Comparison of ENCODE assay signal across 19 cellular contexts in genomic region chr19:43229315-43229714, GRCh38. TPM values are rescaled to one million over a fixed set of nuclear protein-coding genes. Genes with fewer than 3 reads are reported as not detected.
DNase-seq lines count a peak whose midpoint lies in the region; ATAC-seq, FAIRE-seq and TF ChIP-seq lines count a peak whose summit lies in the region.
"Had no signal": no experiment of that assay in that cellular context is flagged by ENCODE, and none has a peak within 500 bp of the region (broad histone marks: within the 10 kb centered on the region; RNA-seq: fewer than 3 reads in every experiment).

No MANE protein-coding gene starts in this region.

- no peak overlapping the region for H3K4ac ChIP-seq in mesenchymal stem cell (ENCODE audit: low read depth in 1 of 2, low read length in 2 of 2)

- H2BK5ac ChIP-seq in mesenchymal stem cell (ENCODE audit: low read depth, low read length, poor library complexity, severe bottlenecking): no peak overlapping the region

- H3K79me2 ChIP-seq in Loucy (ENCODE audit: insufficient read depth, low read length) (no peaks in the 10 kb centered on the region), astrocyte (ENCODE audit: insufficient read depth, low read length) (no peaks in the 10 kb centered on the region), HepG2 (ENCODE audit: insufficient read depth, low read length) (no peaks in the 10 kb centered on the region)
- H3K79me2 ChIP-seq: hepatocyte, parathyroid adenoma had no signal

- no peak overlapping the region for H4K8ac ChIP-seq in mesenchymal stem cell (ENCODE audit: low read length)

- H3K4me3 ChIP-seq in Loucy (ENCODE audit: low read length, poor library complexity, severe bottlenecking) (no peak overlapping the region), astrocyte (ENCODE audit: insufficient read depth, low read depth, low read length) (no peak overlapping the region), HepG2 (replicated peaks in 1 of 3; ENCODE audit: insufficient read depth in 1 of 3, low read depth in 2 of 3, low read length in 3 of 3) (no peak overlapping the region), mesenchymal stem cell (ENCODE audit: insufficient read depth in 1 of 2, low read depth in 1 of 2, low read length in 2 of 2) (no peak overlapping the region), psoas muscle (no peak overlapping the region)
- H3K4me3 ChIP-seq: ascending aorta, hepatocyte, lung had no signal

- H3K4me1 ChIP-seq in Loucy (ENCODE audit: insufficient read depth, low read length, poor library complexity, severe bottlenecking) (no peaks in the 10 kb centered on the region), astrocyte (ENCODE audit: insufficient read depth, low read length) (no peaks in the 10 kb centered on the region), HepG2 (ENCODE audit: insufficient read depth, low read length) (no peaks in the 10 kb centered on the region), mesenchymal stem cell (ENCODE audit: control insufficient read depth, insufficient read depth, low read depth, low read length) (no peaks in the 10 kb centered on the region), psoas muscle (no peaks in the 10 kb centered on the region)
- H3K4me1 ChIP-seq: ascending aorta, parathyroid adenoma had no signal

- TF ChIP-seq EP300 in HepG2 (IDR thresholded peaks at IDR 0.05; ENCODE audit: low read depth in 2 of 2, low read length in 2 of 2): no peak
- TF ChIP-seq EP300 in HepG2 (CRISPR knock-in tag; IDR thresholded peaks at IDR 0.05; ENCODE audit: borderline replicate concordance): no peak

- DNase-seq in NCI-H82 (lab: John Stamatoyannopoulos, UW) (peak; percentile 75), NCI-H82 treated with DMSO at 0.1 percent for 48 hours (lab: John Stamatoyannopoulos, UW; ENCODE audit: unreplicated experiment) (no peak), astrocyte (ENCODE audit: low read depth) (peak; percentile 12), HepG2 (ENCODE audit: low spot score) (peak; percentile 25), mesenchymal stem cell (no peak), psoas muscle (no peak)
- DNase-seq: activated T-cell treated with anti-CD3 and anti-CD28 coated beads, Interleukin-2, amount 50 U/mL, for 1 hour; Kasumi-1; NCI-H345 had no signal

- POLR2A ChIA-PET in HepG2 (lab: Yijun Ruan, JAX): no interaction called here

- H3K27me3 ChIP-seq in Loucy (ENCODE audit: insufficient read depth, low read length, poor library complexity, severe bottlenecking) (no peaks in the 10 kb centered on the region), astrocyte (ENCODE audit: insufficient read depth, low read length) (no peaks in the 10 kb centered on the region), HepG2 (ENCODE audit: control insufficient read depth in 1 of 2, insufficient read depth in 2 of 2, low read length in 2 of 2) (no peaks in the 10 kb centered on the region), mesenchymal stem cell (ENCODE audit: control insufficient read depth in 1 of 2, insufficient read depth in 1 of 2, low read length in 2 of 2) (no peaks in the 10 kb centered on the region), psoas muscle (ENCODE audit: insufficient read depth in 3 of 3, low read length in 2 of 3) (no peaks in the 10 kb centered on the region)
- H3K27me3 ChIP-seq: ascending aorta, hepatocyte had no signal

- H3K4me1 Mint-ChIP-seq in astrocyte (ENCODE audit: low read depth, unreplicated experiment): no peaks in the 10 kb centered on the region
- H3K4me1 Mint-ChIP-seq in activated T-helper 17 cell treated with anti-CD3 and anti-CD28 coated beads, Interleukin-2, amount 50 U/mL, for 72 hours: no peaks in the 10 kb centered on the region

- FAIRE-seq in astrocyte (lab: Jason Lieb, UNC): no peak
- no peak for FAIRE-seq in HepG2 (lab: Jason Lieb, UNC)
- FAIRE-seq: A204.1 had no signal

- intact Hi-C loops in HepG2 (cut with micrococcal nuclease; ENCODE audit: unreplicated experiment): no loop called here
- intact Hi-C loops in psoas muscle (cut with DNase I): no loop called here

- no peaks in the 10 kb centered on the region for H4K20me1 ChIP-seq in Loucy (ENCODE audit: insufficient read depth, low read length, poor library complexity, severe bottlenecking)
- H4K20me1 ChIP-seq in astrocyte (ENCODE audit: insufficient read depth, low read length): no peaks in the 10 kb centered on the region
- no peaks in the 10 kb centered on the region for H4K20me1 ChIP-seq in HepG2 (ENCODE audit: insufficient read depth, low read length)

- H2BK120ac ChIP-seq in mesenchymal stem cell (ENCODE audit: low read depth, low read length): no peak overlapping the region

- H3K14ac ChIP-seq in mesenchymal stem cell (ENCODE audit: low read length in 2 of 2): no peak overlapping the region

- no peak overlapping the region for H3K27ac Mint-ChIP-seq in astrocyte (ENCODE audit: unreplicated experiment)
- no peak overlapping the region for H3K27ac Mint-ChIP-seq in activated T-helper 17 cell treated with anti-CD3 and anti-CD28 coated beads, Interleukin-2, amount 50 U/mL, for 72 hours

- no peaks in the 10 kb centered on the region for H3K9me2 ChIP-seq in Loucy (replicated peaks; ENCODE audit: low read depth, low read length)

- H3K9ac ChIP-seq in Loucy (ENCODE audit: low read depth, low read length, poor library complexity, severe bottlenecking) (no peak overlapping the region), astrocyte (ENCODE audit: low read length) (no peak overlapping the region), HepG2 (ENCODE audit: insufficient read depth, low read depth, low read length) (no peak overlapping the region), mesenchymal stem cell (ENCODE audit: low read length) (no peak overlapping the region)
- H3K9ac ChIP-seq: parathyroid adenoma had no signal

- no peak overlapping the region for H3K23ac ChIP-seq in mesenchymal stem cell (ENCODE audit: low read length in 2 of 2)

- H3K4me2 ChIP-seq in Loucy (ENCODE audit: low read depth, low read length, poor library complexity, severe bottlenecking): no peak overlapping the region
- no peak overlapping the region for H3K4me2 ChIP-seq in astrocyte (ENCODE audit: low read length)
- H3K4me2 ChIP-seq in HepG2 (ENCODE audit: low read depth, low read length): no peak overlapping the region
- H3K4me2 ChIP-seq in mesenchymal stem cell (ENCODE audit: low read length, poor library complexity, severe bottlenecking): no peak overlapping the region
- H3K4me2 ChIP-seq: hepatocyte had no signal

- no TSS peak for BruUV-seq in HepG2 (replicated peaks; lab: Mats Ljungman, UMichigan)

- no peak overlapping the region for H2AK5ac ChIP-seq in mesenchymal stem cell (ENCODE audit: low read length, severe bottlenecking)

- no peak overlapping the region for H4K91ac ChIP-seq in mesenchymal stem cell (ENCODE audit: low read length)

- ATAC-seq in HepG2: peak; percentile 48; the same call in 1 of the 3 replicates
- no peak for ATAC-seq in activated T-helper 17 cell treated with anti-CD3 and anti-CD28 coated beads, Interleukin-2, amount 50 U/mL, for 72 hours (replicated peaks)
- ATAC-seq in psoas muscle: no peak
- ATAC-seq: Right ventricle myocardium inferior had no signal

- TF ChIP-seq CTCF in Loucy (conservative IDR thresholded peaks at IDR 0.05; ENCODE audit: low read length) (peak; percentile 37), astrocyte (IDR thresholded peaks at IDR 0.05; ENCODE audit: insufficient read depth, low read depth, low read length) (peak; percentile 30), HepG2 (CRISPR knock-in tag; IDR thresholded peaks at IDR 0.05) (peak; percentile 69), psoas muscle (IDR thresholded peaks at IDR 0.05) (no peak)

- H3K27me3 Mint-ChIP-seq in astrocyte (ENCODE audit: low read depth, unreplicated experiment): no peaks in the 10 kb centered on the region
- H3K27me3 Mint-ChIP-seq in activated T-helper 17 cell treated with anti-CD3 and anti-CD28 coated beads, Interleukin-2, amount 50 U/mL, for 72 hours: no peaks in the 10 kb centered on the region

- no peak overlapping the region for H3K4me3 Mint-ChIP-seq in astrocyte (ENCODE audit: unreplicated experiment)
- no peak overlapping the region for H3K4me3 Mint-ChIP-seq in activated T-helper 17 cell treated with anti-CD3 and anti-CD28 coated beads, Interleukin-2, amount 50 U/mL, for 72 hours

- H2AFZ ChIP-seq in Loucy (ENCODE audit: low read length): no peak overlapping the region
- no peak overlapping the region for H2AFZ ChIP-seq in astrocyte (ENCODE audit: low read depth, low read length)
- H2AFZ ChIP-seq in HepG2 (ENCODE audit: low read length): no peak overlapping the region
- no peak overlapping the region for H2AFZ ChIP-seq in mesenchymal stem cell (ENCODE audit: low read depth, low read length)
- H2AFZ ChIP-seq: hepatocyte, parathyroid adenoma had no signal

- 0% methylated on average over 2 of the region's 2 CpGs for WGBS in HepG2 (ENCODE audit: low lambda C conversion rate)
- WGBS in mesenchymal stem cell: 39% methylated on average over 1 of the region's 2 CpGs
- 76 to 83% (median 82%) methylated on average over 2 of the region's 2 CpGs for WGBS in psoas muscle, 3 donors

- H3K9me3 Mint-ChIP-seq in astrocyte (ENCODE audit: unreplicated experiment): peaks cover 24% of the 10 kb centered on the region
- peaks cover 27% of the 10 kb centered on the region for H3K9me3 Mint-ChIP-seq in activated T-helper 17 cell treated with anti-CD3 and anti-CD28 coated beads, Interleukin-2, amount 50 U/mL, for 72 hours

- TF ChIP-seq RAD21 in HepG2 (CRISPR knock-in tag; IDR thresholded peaks at IDR 0.05): no peak

- no peaks in the 10 kb centered on the region for H3F3A ChIP-seq in Loucy (ENCODE audit: low read depth)

- H3K9me3 ChIP-seq in Loucy (ENCODE audit: insufficient read depth, low read depth, low read length) (no peaks in the 10 kb centered on the region), astrocyte (ENCODE audit: insufficient read depth, low read depth, low read length) (peaks cover 6% of the 10 kb centered on the region), HepG2 (ENCODE audit: low read length) (no peaks in the 10 kb centered on the region), mesenchymal stem cell (ENCODE audit: control insufficient read depth, low read length) (peaks cover 10% of the 10 kb centered on the region), psoas muscle (no peaks in the 10 kb centered on the region)

- no peak overlapping the region for H2BK15ac ChIP-seq in mesenchymal stem cell (ENCODE audit: low read depth, poor library complexity, severe bottlenecking)

- TF ChIP-seq POLR2A in HepG2 (IDR thresholded peaks at IDR 0.05; ENCODE audit: insufficient read depth in 1 of 2, low read depth in 2 of 2, low read length in 2 of 2): no peak

- no peak overlapping the region for H3K18ac ChIP-seq in mesenchymal stem cell (ENCODE audit: low read depth in 1 of 2, low read length in 2 of 2)

- H3K79me1 ChIP-seq in mesenchymal stem cell (replicated peaks; ENCODE audit: low read length, poor library complexity, severe bottlenecking): no peaks in the 10 kb centered on the region

- no peak overlapping the region for H2BK12ac ChIP-seq in mesenchymal stem cell (ENCODE audit: low read length in 2 of 2)

- no peaks in the 10 kb centered on the region for H3K36me3 Mint-ChIP-seq in astrocyte (ENCODE audit: low read depth, unreplicated experiment)
- H3K36me3 Mint-ChIP-seq in activated T-helper 17 cell treated with anti-CD3 and anti-CD28 coated beads, Interleukin-2, amount 50 U/mL, for 72 hours (ENCODE audit: low read depth): no peaks in the 10 kb centered on the region

- CTCF ChIA-PET in HepG2 (lab: Yijun Ruan, JAX; ENCODE audit: low intra/inter-chr PET ratio, low total read pairs): interaction anchor here (1.3 kb wide), 1 partner anchor 42 kb away, joined by 6 read pairs; no protein-coding TSS in a partner anchor

- H3K36me3 ChIP-seq in Loucy (ENCODE audit: insufficient read depth, low read length): no peaks in the 10 kb centered on the region
- no peaks in the 10 kb centered on the region for H3K36me3 ChIP-seq in astrocyte (ENCODE audit: insufficient read depth, low read length)
- H3K36me3 ChIP-seq in HepG2 (replicated peaks in 1 of 2; ENCODE audit: control insufficient read depth in 1 of 2, insufficient read depth in 2 of 2, low read length in 2 of 2): no peaks in the 10 kb centered on the region
- H3K36me3 ChIP-seq in mesenchymal stem cell (ENCODE audit: control insufficient read depth in 1 of 2, insufficient read depth in 2 of 2, low read depth in 1 of 2, low read length in 2 of 2): no peaks in the 10 kb centered on the region
- no peaks in the 10 kb centered on the region for H3K36me3 ChIP-seq in psoas muscle (ENCODE audit: insufficient read depth in 1 of 2, low read depth in 1 of 2)
- H3K36me3 ChIP-seq: ascending aorta had no signal

- in situ Hi-C loops in HepG2 (cut with HindIII; ENCODE audit: extremely low pct_ligation_motif_present, low pct_unique_long_range_greater_than_20kb): no loop called here

- H3K27ac ChIP-seq in astrocyte (ENCODE audit: low read depth, low read length) (no peak overlapping the region), HepG2 (ENCODE audit: extremely low read length, insufficient read depth, low read length) (no peak overlapping the region), mesenchymal stem cell (ENCODE audit: low read length, poor library complexity, severe bottlenecking) (no peak overlapping the region), psoas muscle (no peak overlapping the region)
- H3K27ac ChIP-seq: ascending aorta, hepatocyte, parathyroid adenoma, VCaP had no signal

RNA-seq across cellular contexts. Expression of gene PSG4, which starts 23.9 kb away (rescaled TPM):
- 0.84 and 1.4 TPM in 2 replicates for total RNA-seq in astrocyte
- not detected in 2 replicates for total RNA-seq in HepG2 (2016; rRNA removed; fragmentation: Illumina TruSeq; extraction: Trizol)
- total RNA-seq in HepG2 (2016; cell fraction: cytosol; rRNA removed; fragmentation: Illumina TruSeq; extraction: Trizol; ENCODE audit: low read depth): not detected in 2 replicates
- not detected in 2 replicates for total RNA-seq in HepG2 (2016; cell fraction: insoluble cytoplasmic fraction; rRNA removed; fragmentation: Illumina TruSeq; extraction: Trizol)
- not detected in 2 replicates for total RNA-seq in HepG2 (2016; cell fraction: membrane; rRNA removed; fragmentation: Illumina TruSeq; extraction: Trizol)
- total RNA-seq in HepG2 (2016; cell fraction: nucleus; rRNA removed; fragmentation: Illumina TruSeq; extraction: Trizol): not detected in 2 replicates
- polyA plus RNA-seq in HepG2 (2011; rRNA removed): 0.47 TPM in 1 of 2 replicates, not detected in the other
- polyA plus RNA-seq in HepG2 (2011; cell fraction: cytosol; rRNA removed): not detected in 2 replicates
- 0.24 TPM in 1 of 2 replicates, not detected in the other for polyA plus RNA-seq in HepG2 (2011; cell fraction: nucleus; rRNA removed)
- polyA plus RNA-seq in HepG2 (2012): not detected in 2 replicates
- not detected in 2 replicates for polyA plus RNA-seq in HepG2 (2016; cell fraction: cytosol; fragmentation: Illumina TruSeq; extraction: Trizol; ENCODE audit: low read depth)
- polyA plus RNA-seq in HepG2 (2016; cell fraction: insoluble cytoplasmic fraction; fragmentation: Illumina TruSeq; extraction: Trizol; ENCODE audit: low read depth): not detected in 2 replicates
- not detected in 2 replicates for polyA plus RNA-seq in HepG2 (2016; cell fraction: membrane; fragmentation: Illumina TruSeq; extraction: Trizol; ENCODE audit: low read depth)
- not detected in 2 replicates for polyA plus RNA-seq in HepG2 (2016; cell fraction: nucleus; fragmentation: Illumina TruSeq; extraction: Trizol; ENCODE audit: insufficient read depth, low read depth)
- 2.4 TPM in 1 of 2 replicates, not detected in the other for polyA minus RNA-seq in HepG2 (2011; rRNA and poly(A)+ RNA removed; ENCODE audit: low replicate concordance)
- polyA minus RNA-seq in HepG2 (2011; cell fraction: cytosol; rRNA and poly(A)+ RNA removed): not detected in 2 replicates
- 0.87 TPM in 1 of 2 replicates, not detected in the other for polyA minus RNA-seq in HepG2 (2011; cell fraction: nucleus; rRNA and poly(A)+ RNA removed)
- polyA plus RNA-seq in mesenchymal stem cell (2013, experiment 1 of 2): 0.77 TPM
- 0.62 TPM for polyA plus RNA-seq in mesenchymal stem cell (2013, experiment 2 of 2)
- under 1 TPM in 1 of 2 donors, not detected in 1; 0.48 TPM for total RNA-seq in activated T-helper 17 cell treated with anti-CD3 and anti-CD28 coated beads, Interleukin-2, amount 50 U/mL, for 72 hours
- total RNA-seq in psoas muscle: not detected
- not detected for polyA plus RNA-seq in psoas muscle
- total RNA-seq: ascending aorta, hepatocyte, lung, Right ventricle myocardium inferior had no signal
- polyA plus RNA-seq: hepatocyte, lung, urinary bladder had no signal

RNA-seq across cellular contexts. Expression of gene PSG9, which starts 40.0 kb away (rescaled TPM):
- total RNA-seq in astrocyte: 0.18 and 0.31 TPM in 2 replicates
- not detected in 2 replicates for total RNA-seq in HepG2 (2016; rRNA removed; fragmentation: Illumina TruSeq; extraction: Trizol)
- not detected in 2 replicates for total RNA-seq in HepG2 (2016; cell fraction: cytosol; rRNA removed; fragmentation: Illumina TruSeq; extraction: Trizol; ENCODE audit: low read depth)
- total RNA-seq in HepG2 (2016; cell fraction: insoluble cytoplasmic fraction; rRNA removed; fragmentation: Illumina TruSeq; extraction: Trizol): not detected in 2 replicates
- total RNA-seq in HepG2 (2016; cell fraction: membrane; rRNA removed; fragmentation: Illumina TruSeq; extraction: Trizol): not detected in 2 replicates
- total RNA-seq in HepG2 (2016; cell fraction: nucleus; rRNA removed; fragmentation: Illumina TruSeq; extraction: Trizol): not detected in 2 replicates
- 0.04 and 0.17 TPM in 2 replicates for polyA plus RNA-seq in HepG2 (2011; rRNA removed)
- polyA plus RNA-seq in HepG2 (2011; cell fraction: cytosol; rRNA removed): 0.12 and 0.21 TPM in 2 replicates
- polyA plus RNA-seq in HepG2 (2011; cell fraction: nucleus; rRNA removed): 0.11 TPM in 1 of 2 replicates, not detected in the other
- 0.12 TPM in 1 of 2 replicates, not detected in the other for polyA plus RNA-seq in HepG2 (2012)
- polyA plus RNA-seq in HepG2 (2016; cell fraction: cytosol; fragmentation: Illumina TruSeq; extraction: Trizol; ENCODE audit: low read depth): not detected in 2 replicates
- not detected in 2 replicates for polyA plus RNA-seq in HepG2 (2016; cell fraction: insoluble cytoplasmic fraction; fragmentation: Illumina TruSeq; extraction: Trizol; ENCODE audit: low read depth)
- polyA plus RNA-seq in HepG2 (2016; cell fraction: membrane; fragmentation: Illumina TruSeq; extraction: Trizol; ENCODE audit: low read depth): not detected in 2 replicates
- polyA plus RNA-seq in HepG2 (2016; cell fraction: nucleus; fragmentation: Illumina TruSeq; extraction: Trizol; ENCODE audit: insufficient read depth, low read depth): not detected in 2 replicates
- polyA minus RNA-seq in HepG2 (2011; rRNA and poly(A)+ RNA removed; ENCODE audit: low replicate concordance): not detected in 2 replicates
- polyA minus RNA-seq in HepG2 (2011; cell fraction: cytosol; rRNA and poly(A)+ RNA removed): not detected in 2 replicates
- polyA minus RNA-seq in HepG2 (2011; cell fraction: nucleus; rRNA and poly(A)+ RNA removed): not detected in 2 replicates
- polyA plus RNA-seq in mesenchymal stem cell (2013, experiment 1 of 2): 0.06 TPM
- polyA plus RNA-seq in mesenchymal stem cell (2013, experiment 2 of 2): 0.03 TPM
- total RNA-seq in activated T-helper 17 cell treated with anti-CD3 and anti-CD28 coated beads, Interleukin-2, amount 50 U/mL, for 72 hours: under 1 TPM in 1 of 2 donors, not detected in 1; 0.24 TPM
- not detected for total RNA-seq in psoas muscle
- not detected for polyA plus RNA-seq in psoas muscle
- total RNA-seq: ascending aorta, lung, Right ventricle myocardium inferior, urinary bladder had no signal
- polyA plus RNA-seq: hepatocyte, lung, urinary bladder had no signal

RNA-seq across cellular contexts. Expression of gene PSG5, which starts 43.0 kb away (rescaled TPM):
- 0.65 and 0.86 TPM in 2 replicates for total RNA-seq in astrocyte
- not detected in 2 replicates for total RNA-seq in HepG2 (2016; rRNA removed; fragmentation: Illumina TruSeq; extraction: Trizol)
- not detected in 2 replicates for total RNA-seq in HepG2 (2016; cell fraction: cytosol; rRNA removed; fragmentation: Illumina TruSeq; extraction: Trizol; ENCODE audit: low read depth)
- total RNA-seq in HepG2 (2016; cell fraction: insoluble cytoplasmic fraction; rRNA removed; fragmentation: Illumina TruSeq; extraction: Trizol): not detected in 2 replicates
- not detected in 2 replicates for total RNA-seq in HepG2 (2016; cell fraction: membrane; rRNA removed; fragmentation: Illumina TruSeq; extraction: Trizol)
- not detected in 2 replicates for total RNA-seq in HepG2 (2016; cell fraction: nucleus; rRNA removed; fragmentation: Illumina TruSeq; extraction: Trizol)
- polyA plus RNA-seq in HepG2 (2011; rRNA removed): not detected in 2 replicates
- not detected in 2 replicates for polyA plus RNA-seq in HepG2 (2011; cell fraction: cytosol; rRNA removed)
- not detected in 2 replicates for polyA plus RNA-seq in HepG2 (2011; cell fraction: nucleus; rRNA removed)
- not detected in 2 replicates for polyA plus RNA-seq in HepG2 (2012)
- polyA plus RNA-seq in HepG2 (2016; cell fraction: cytosol; fragmentation: Illumina TruSeq; extraction: Trizol; ENCODE audit: low read depth): not detected in 2 replicates
- polyA plus RNA-seq in HepG2 (2016; cell fraction: insoluble cytoplasmic fraction; fragmentation: Illumina TruSeq; extraction: Trizol; ENCODE audit: low read depth): not detected in 2 replicates
- polyA plus RNA-seq in HepG2 (2016; cell fraction: membrane; fragmentation: Illumina TruSeq; extraction: Trizol; ENCODE audit: low read depth): not detected in 2 replicates
- polyA plus RNA-seq in HepG2 (2016; cell fraction: nucleus; fragmentation: Illumina TruSeq; extraction: Trizol; ENCODE audit: insufficient read depth, low read depth): not detected in 2 replicates
- 0.42 TPM in 1 of 2 replicates, not detected in the other for polyA minus RNA-seq in HepG2 (2011; rRNA and poly(A)+ RNA removed; ENCODE audit: low replicate concordance)
- not detected in 2 replicates for polyA minus RNA-seq in HepG2 (2011; cell fraction: cytosol; rRNA and poly(A)+ RNA removed)
- polyA minus RNA-seq in HepG2 (2011; cell fraction: nucleus; rRNA and poly(A)+ RNA removed): 0.13 TPM in 1 of 2 replicates, not detected in the other
- 0.30 TPM for polyA plus RNA-seq in mesenchymal stem cell (2013, experiment 1 of 2)
- polyA plus RNA-seq in mesenchymal stem cell (2013, experiment 2 of 2): 0.30 TPM
- total RNA-seq in activated T-helper 17 cell treated with anti-CD3 and anti-CD28 coated beads, Interleukin-2, amount 50 U/mL, for 72 hours: not detected
- total RNA-seq in psoas muscle: not detected
- polyA plus RNA-seq in psoas muscle: not detected
- total RNA-seq: ascending aorta, lung, Right ventricle myocardium inferior, urinary bladder had no signal
- polyA plus RNA-seq: lung, urinary bladder had no signal

Comparison
In these comparisons a context has a peak if more than half of its experiments do, and no peak if none do; other contexts are left out.
1. DNase-seq: peak in NCI-H82 (single experiment), astrocyte (single experiment) and HepG2 (single experiment); none in NCI-H82 treated with DMSO at 0.1 percent for 48 hours (single experiment), mesenchymal stem cell (single experiment) and psoas muscle (0 of 2).